Comparison of ENCODE assay signal across 11 cellular contexts in the genomic region with DNA sequence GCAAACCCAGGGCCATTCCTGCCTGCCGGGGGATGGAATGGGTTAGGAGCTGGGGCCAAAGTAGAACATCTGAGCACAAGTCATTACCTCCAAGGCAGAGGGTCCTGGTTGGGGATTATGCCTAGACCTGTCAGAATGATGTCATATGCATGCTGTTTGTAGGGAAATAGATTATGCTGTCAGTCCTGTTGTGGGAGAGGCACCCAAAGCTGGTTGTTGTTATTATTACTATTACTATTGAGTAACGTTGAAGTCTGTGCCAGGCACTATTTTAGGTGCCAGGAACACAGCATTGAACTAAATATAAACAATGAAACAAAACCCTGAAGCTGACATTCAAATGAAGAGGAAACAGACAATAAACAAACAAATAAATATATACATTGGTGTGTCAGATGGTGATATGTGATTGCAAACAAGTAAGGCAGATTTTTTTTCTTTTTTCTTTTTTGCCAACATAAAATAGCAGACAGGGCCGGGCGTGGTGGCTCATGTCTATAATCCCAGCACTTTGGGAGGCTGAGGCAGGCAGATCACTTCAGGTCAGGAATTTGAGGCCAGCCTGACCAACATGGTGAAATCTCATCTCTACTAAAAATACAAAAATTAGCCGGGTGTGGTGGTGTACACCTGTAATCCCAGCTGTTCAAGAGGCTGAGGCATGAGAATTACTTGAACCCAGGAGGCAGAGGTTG. TPM values are rescaled to one million over a fixed set of nuclear protein-coding genes. Genes with fewer than 3 reads are reported as not detected.
DNase-seq lines count a peak whose midpoint lies in the region; ATAC-seq and TF ChIP-seq lines count a peak whose summit lies in the region.
"Had no signal": no experiment of that assay in that cellular context is flagged by ENCODE, and none has a peak within 500 bp of the region (broad histone marks: within the 10 kb centered on the region; RNA-seq: fewer than 3 reads in every experiment).

No MANE protein-coding gene starts in this region.

- peaks cover 39% of the 10 kb centered on the region for H3K4me1 Mint-ChIP-seq in T-helper 2 cell treated with Interferon-gamma antibody and Interleukin-4, amounts not matched to agents 5 μg/mL and 100 μg/mL, for 36 hours (ENCODE audit: low read depth)
- H3K4me1 Mint-ChIP-seq in activated CD4-positive, alpha-beta memory T cell treated with anti-CD3 and anti-CD28 coated beads for 36 hours (ENCODE audit: low read depth): peaks cover 35% of the 10 kb centered on the region

- H3K27me3 ChIP-seq in gastroesophageal sphincter (no peaks in the 10 kb centered on the region), stomach smooth muscle (ENCODE audit: control insufficient read depth in 1 of 2, insufficient read depth in 2 of 2, low read length in 2 of 2) (no peaks in the 10 kb centered on the region)
- H3K27me3 ChIP-seq: body of pancreas had no signal

- H3K4me1 ChIP-seq in gastroesophageal sphincter (peaks cover 3 to 45% (median 15%) of the 10 kb centered on the region in 3 donors), stomach smooth muscle (ENCODE audit: control insufficient read depth, insufficient read depth, low read length) (peaks cover 27% of the 10 kb centered on the region)

- POLR2A ChIA-PET in activated CD4-positive, alpha-beta memory T cell treated with anti-CD3 and anti-CD28 coated beads for 36 hours (lab: Charles Lee): interaction anchor here (3.2 to 4.3 kb wide), 2 partner anchors 15 to 28 kb away, joined by 26 to 46 read pairs; a partner anchor contains a TSS

- H3K9me3 ChIP-seq in gastroesophageal sphincter (no peaks in the 10 kb centered on the region), stomach smooth muscle (ENCODE audit: control insufficient read depth in 2 of 2, low read length in 2 of 2) (no peaks in the 10 kb centered on the region)
- H3K9me3 ChIP-seq: body of pancreas had no signal

- 48 to 75% methylated on average over 2 to 3 of the region's 5 CpGs for WGBS in gastroesophageal sphincter (ENCODE audit: low coverage in 1 of 2), 2 donors

- H3K36me3 Mint-ChIP-seq in T-helper 2 cell treated with Interferon-gamma antibody and Interleukin-4, amounts not matched to agents 5 μg/mL and 100 μg/mL, for 36 hours (ENCODE audit: low read depth): peaks cover 5% of the 10 kb centered on the region
- peaks cover 9% of the 10 kb centered on the region for H3K36me3 Mint-ChIP-seq in activated CD4-positive, alpha-beta memory T cell treated with anti-CD3 and anti-CD28 coated beads for 36 hours

- no peak for TF ChIP-seq EP300 in gastroesophageal sphincter (IDR thresholded peaks at IDR 0.05)

- no peak for DNase-seq in T-helper 2 cell treated with Interferon-gamma antibody and Interleukin-4, amounts not matched to agents 5 μg/mL and 100 μg/mL, for 36 hours (ENCODE audit: low spot score)
- DNase-seq in T-helper 2 cell: no peak
- DNase-seq in activated CD4-positive, alpha-beta memory T cell treated with anti-CD3 and anti-CD28 coated beads for 36 hours: no peak
- no peak for DNase-seq in C1 segment of cervical spinal cord (lab: John Stamatoyannopoulos, UW)
- no peak for DNase-seq in stimulated activated CD4-positive, alpha-beta T cell treated with anti-CD3 and anti-CD28 coated beads, Interleukin-4, amount 100 ng/mL, for 24 hours
- no peak for DNase-seq in putamen (ENCODE audit: low spot score)
- DNase-seq: body of pancreas, islet precursor cell, NCI-H1092 had no signal

- TF ChIP-seq POLR2A in gastroesophageal sphincter (IDR thresholded peaks at IDR 0.05): no peak

- H3K4me3 ChIP-seq in gastroesophageal sphincter: peak overlapping the region in 1 of 2 donors; percentile 92
- peak overlapping the region in 1 of 2 donors; percentile 88 for H3K4me3 ChIP-seq in stomach smooth muscle (ENCODE audit: low read length in 2 of 2)

- H3K27ac ChIP-seq in gastroesophageal sphincter: peak overlapping the region in 3 of 4 donors; percentile 96 to 98 (median 96)
- H3K27ac ChIP-seq in stomach smooth muscle (ENCODE audit: low read length): peak overlapping the region; percentile 98

- TF ChIP-seq CTCF in gastroesophageal sphincter (IDR thresholded peaks at IDR 0.05): no peak

- CTCF ChIA-PET in activated CD4-positive, alpha-beta memory T cell treated with anti-CD3 and anti-CD28 coated beads for 36 hours (lab: Charles Lee): interaction anchor here (0.7 to 6.5 kb wide), 9 partner anchors 14 to 457 kb away, joined by 3 to 88 read pairs (median 3); a partner anchor contains a TSS

- peak overlapping the region; percentile 68 for H3K27ac Mint-ChIP-seq in T-helper 2 cell treated with Interferon-gamma antibody and Interleukin-4, amounts not matched to agents 5 μg/mL and 100 μg/mL, for 36 hours
- peak overlapping the region; percentile 93 for H3K27ac Mint-ChIP-seq in activated CD4-positive, alpha-beta memory T cell treated with anti-CD3 and anti-CD28 coated beads for 36 hours

- intact Hi-C loops in activated CD4-positive, alpha-beta memory T cell treated with anti-CD3 and anti-CD28 coated beads for 36 hours (cut with micrococcal nuclease): no loop called here

- no peaks in the 10 kb centered on the region for H3K9me3 Mint-ChIP-seq in T-helper 2 cell treated with Interferon-gamma antibody and Interleukin-4, amounts not matched to agents 5 μg/mL and 100 μg/mL, for 36 hours
- H3K9me3 Mint-ChIP-seq in activated CD4-positive, alpha-beta memory T cell treated with anti-CD3 and anti-CD28 coated beads for 36 hours: no peaks in the 10 kb centered on the region

- H3K36me3 ChIP-seq in gastroesophageal sphincter: peaks cover 0 to 31% of the 10 kb centered on the region in 2 donors
- H3K36me3 ChIP-seq in stomach smooth muscle (ENCODE audit: control insufficient read depth in 2 of 2, insufficient read depth in 2 of 2, low read length in 2 of 2): peaks cover 7 to 12% of the 10 kb centered on the region in 2 donors

- H3K27me3 Mint-ChIP-seq in T-helper 2 cell treated with Interferon-gamma antibody and Interleukin-4, amounts not matched to agents 5 μg/mL and 100 μg/mL, for 36 hours (ENCODE audit: low read depth): no peaks in the 10 kb centered on the region
- H3K27me3 Mint-ChIP-seq in activated CD4-positive, alpha-beta memory T cell treated with anti-CD3 and anti-CD28 coated beads for 36 hours: no peaks in the 10 kb centered on the region

- H3K4me3 Mint-ChIP-seq in T-helper 2 cell treated with Interferon-gamma antibody and Interleukin-4, amounts not matched to agents 5 μg/mL and 100 μg/mL, for 36 hours: peak overlapping the region; percentile 97
- H3K4me3 Mint-ChIP-seq in activated CD4-positive, alpha-beta memory T cell treated with anti-CD3 and anti-CD28 coated beads for 36 hours: peak overlapping the region; percentile 91

- H3K9ac ChIP-seq in stomach smooth muscle (ENCODE audit: low read length in 2 of 2): peak overlapping the region in 1 of 2 donors; percentile 78

- ATAC-seq in gastroesophageal sphincter: no peak
- ATAC-seq: body of pancreas had no signal

RNA-seq across cellular contexts. Expression of a gene that starts 2.0 kb away (rescaled TPM):
- total RNA-seq in activated CD4-positive, alpha-beta memory T cell treated with anti-CD3 and anti-CD28 coated beads for 36 hours: 10 to 100 TPM; 32.7 to 32.8 TPM
- 10 to 100 TPM; 29.1 to 38.9 (median 35.2) TPM for total RNA-seq in gastroesophageal sphincter

RNA-seq across cellular contexts. Expression of a gene that starts 15.2 kb away (rescaled TPM):
- 100 to 1,000 TPM; 139 to 144 TPM for total RNA-seq in activated CD4-positive, alpha-beta memory T cell treated with anti-CD3 and anti-CD28 coated beads for 36 hours
- 100 to 1,000 TPM in 2 of 4 donors, 10 to 100 TPM in 2; 61.5 to 110 (median 99.0) TPM for total RNA-seq in gastroesophageal sphincter

RNA-seq across cellular contexts. Expression of a gene that starts 26.4 kb away (rescaled TPM):
- total RNA-seq in activated CD4-positive, alpha-beta memory T cell treated with anti-CD3 and anti-CD28 coated beads for 36 hours: 10 to 100 TPM; 26.2 to 26.5 TPM
- 10 to 100 TPM; 11.8 to 29.0 (median 24.6) TPM for total RNA-seq in gastroesophageal sphincter

RNA-seq across cellular contexts. Expression of a gene that starts 29.9 kb away (rescaled TPM):
- 100 to 1,000 TPM; 101 to 106 TPM for total RNA-seq in activated CD4-positive, alpha-beta memory T cell treated with anti-CD3 and anti-CD28 coated beads for 36 hours
- 100 to 1,000 TPM in 3 of 4 donors, 10 to 100 TPM in 1; 79.4 to 131 (median 105) TPM for total RNA-seq in gastroesophageal sphincter

RNA-seq across cellular contexts. Expression of a gene that starts 37.2 kb away (rescaled TPM):
- 100 to 1,000 TPM; 430 to 454 TPM for total RNA-seq in activated CD4-positive, alpha-beta memory T cell treated with anti-CD3 and anti-CD28 coated beads for 36 hours
- total RNA-seq in gastroesophageal sphincter: 100 to 1,000 TPM in 3 of 4 donors, 10 to 100 TPM in 1; 89.8 to 179 (median 118) TPM
